In the genomic region with DNA sequence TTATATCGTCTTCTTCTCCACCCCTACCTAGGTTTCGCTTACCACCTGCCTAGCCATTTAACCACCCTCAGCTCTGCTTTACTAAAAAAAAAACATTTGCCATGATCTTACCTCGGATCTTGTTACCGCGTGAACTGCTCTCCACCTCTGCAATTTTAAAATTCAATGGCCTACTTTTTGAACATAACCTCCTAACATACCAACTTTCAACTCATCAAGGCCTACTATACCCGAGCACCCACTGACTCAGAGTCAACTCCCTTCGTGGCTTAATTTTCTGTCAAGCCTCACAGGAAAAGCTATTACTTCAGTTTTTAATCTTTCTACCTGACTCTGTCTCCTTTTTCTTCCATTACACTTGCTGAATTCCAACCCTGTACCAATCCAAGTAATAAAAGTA, we compare ENCODE assay signal across 33 cellular contexts.
"Had no signal": no experiment of that assay in that cellular context is flagged by ENCODE, and none has a peak within 500 bp of the region (broad histone marks: within the 10 kb centered on the region; RNA-seq: fewer than 3 reads in every experiment).

No MANE protein-coding gene starts in this region.

- DNase-seq: activated CD4-positive, alpha-beta memory T cell treated with anti-CD3 and anti-CD28 coated beads for 36 hours; activated CD4-positive, alpha-beta T cell treated with anti-CD3 and anti-CD28 coated beads for 36 hours; activated CD4-positive, alpha-beta T cell treated with anti-CD3 and anti-CD28 coated beads, Interleukin-2, amount 10 ng/mL, durations not matched to agents 24 days and 14 days; activated CD4-positive, CD25-positive, alpha-beta regulatory T cell; activated CD4-positive, CD25-positive, alpha-beta regulatory T cell treated with anti-CD3 and anti-CD28 coated beads, Interleukin-2, amount 50 U/mL, for 72 hours; activated CD8-positive, alpha-beta memory T cell treated with anti-CD3 and anti-CD28 coated beads, Interleukin-2, amount 10 ng/mL, durations not matched to agents 7 days and 5 days; activated CD8-positive, alpha-beta memory T cell treated with anti-CD3 and anti-CD28 coated beads, Interleukin-2, amount 50 U/mL, for 4 hours; activated CD8-positive, alpha-beta T cell treated with anti-CD3 and anti-CD28 coated beads, Interleukin-2, amount 10 ng/mL, durations not matched to agents 7 days and 5 days; activated effector memory CD4-positive, alpha-beta T cell treated with Interleukin-2 at 50 U/mL for 16 hours; activated gamma-delta T cell treated with Interleukin-2 at 50 U/mL for 16 hours; activated naive CD4-positive, alpha-beta T cell treated with anti-CD3 and anti-CD28 coated beads, Interleukin-2, amount 50 U/mL, for 16 hours; activated naive CD4-positive, alpha-beta T cell treated with Interleukin-2 at 50 U/mL for 16 hours; activated T-cell treated with anti-CD3 and anti-CD28 coated beads, Interleukin-2, amount 50 U/mL, for 4 hours; amniotic stem cell; anterior cingulate cortex; brain microvascular endothelial cell; cortex of kidney; dermis blood vessel endothelial cell; effector CD4-positive, alpha-beta T cell; effector memory CD8-positive, alpha-beta T cell; esophagus squamous epithelium; foreskin melanocyte; heart right ventricle; T-cell; T1000; WERI-Rb-1 had no signal

- H3K4me3 Mint-ChIP-seq: activated CD4-positive, alpha-beta memory T cell treated with anti-CD3 and anti-CD28 coated beads for 36 hours; activated CD4-positive, alpha-beta T cell treated with anti-CD3 and anti-CD28 coated beads for 36 hours; activated CD4-positive, alpha-beta T cell treated with anti-CD3 and anti-CD28 coated beads, Interleukin-2, amount 10 ng/mL, durations not matched to agents 24 days and 14 days; activated CD8-positive, alpha-beta memory T cell treated with anti-CD3 and anti-CD28 coated beads, Interleukin-2, amount 10 ng/mL, durations not matched to agents 7 days and 5 days; activated CD8-positive, alpha-beta T cell treated with anti-CD3 and anti-CD28 coated beads, Interleukin-2, amount 10 ng/mL, durations not matched to agents 7 days and 5 days; activated naive CD8-positive, alpha-beta T cell; activated T-cell treated with anti-CD3 and anti-CD28 coated beads, Interleukin-2, amount 50 U/mL, for 4 hours; activated T-helper 17 cell treated with anti-CD3 and anti-CD28 coated beads, Interleukin-2, amount 50 U/mL, for 72 hours; central memory CD8-positive, alpha-beta T cell; effector memory CD8-positive, alpha-beta T cell; T-cell; T-helper 1 cell treated with Interleukin-12 subunit alpha and Interleukin-12 subunit beta and Interleukin-4 antibody, amounts not matched to agents 30 μg/mL and 1 μg/mL, for 36 hours; T-helper 2 cell treated with Interferon-gamma antibody and Interleukin-4, amounts not matched to agents 5 μg/mL and 100 μg/mL, for 36 hours had no signal

- H3K9me3 ChIP-seq: esophagus squamous epithelium, gastroesophageal sphincter, heart right ventricle had no signal

- H3K9me3 Mint-ChIP-seq: activated CD4-positive, alpha-beta memory T cell treated with anti-CD3 and anti-CD28 coated beads for 36 hours; activated CD4-positive, alpha-beta T cell treated with anti-CD3 and anti-CD28 coated beads, Interleukin-2, amount 10 ng/mL, durations not matched to agents 24 days and 14 days; activated T-cell treated with anti-CD3 and anti-CD28 coated beads, Interleukin-2, amount 50 U/mL, for 4 hours; activated T-helper 17 cell treated with anti-CD3 and anti-CD28 coated beads, Interleukin-2, amount 50 U/mL, for 72 hours; central memory CD8-positive, alpha-beta T cell; effector memory CD8-positive, alpha-beta T cell; T-cell; T-helper 1 cell treated with Interleukin-12 subunit alpha and Interleukin-12 subunit beta and Interleukin-4 antibody, amounts not matched to agents 30 μg/mL and 1 μg/mL, for 36 hours; T-helper 2 cell treated with Interferon-gamma antibody and Interleukin-4, amounts not matched to agents 5 μg/mL and 100 μg/mL, for 36 hours had no signal

- H3K27me3 ChIP-seq: brain microvascular endothelial cell, esophagus squamous epithelium, gastroesophageal sphincter, heart right ventricle had no signal

- H3K27me3 Mint-ChIP-seq: activated CD4-positive, alpha-beta memory T cell treated with anti-CD3 and anti-CD28 coated beads for 36 hours; activated CD4-positive, alpha-beta T cell treated with anti-CD3 and anti-CD28 coated beads for 36 hours; activated CD4-positive, alpha-beta T cell treated with anti-CD3 and anti-CD28 coated beads, Interleukin-2, amount 10 ng/mL, durations not matched to agents 24 days and 14 days; activated CD8-positive, alpha-beta memory T cell treated with anti-CD3 and anti-CD28 coated beads, Interleukin-2, amount 10 ng/mL, durations not matched to agents 7 days and 5 days; activated naive CD8-positive, alpha-beta T cell; activated T-helper 17 cell treated with anti-CD3 and anti-CD28 coated beads, Interleukin-2, amount 50 U/mL, for 72 hours; central memory CD8-positive, alpha-beta T cell; effector memory CD8-positive, alpha-beta T cell; T-cell had no signal

- ATAC-seq: activated CD4-positive, alpha-beta T cell treated with anti-CD3 and anti-CD28 coated beads for 36 hours; activated CD8-positive, alpha-beta memory T cell treated with anti-CD3 and anti-CD28 coated beads, Interleukin-2, amount 10 ng/mL, durations not matched to agents 7 days and 5 days; activated CD8-positive, alpha-beta T cell treated with anti-CD3 and anti-CD28 coated beads, Interleukin-2, amount 10 ng/mL, durations not matched to agents 7 days and 5 days; activated T-cell treated with anti-CD3 and anti-CD28 coated beads, Interleukin-2, amount 50 U/mL, for 4 hours; activated T-helper 17 cell treated with anti-CD3 and anti-CD28 coated beads, Interleukin-2, amount 50 U/mL, for 72 hours; effector memory CD8-positive, alpha-beta T cell; gastroesophageal sphincter; heart right ventricle; T-cell had no signal

- H3K27ac Mint-ChIP-seq: activated CD4-positive, alpha-beta memory T cell treated with anti-CD3 and anti-CD28 coated beads for 36 hours; activated CD4-positive, alpha-beta T cell treated with anti-CD3 and anti-CD28 coated beads for 36 hours; activated CD4-positive, alpha-beta T cell treated with anti-CD3 and anti-CD28 coated beads, Interleukin-2, amount 10 ng/mL, durations not matched to agents 24 days and 14 days; activated CD8-positive, alpha-beta memory T cell treated with anti-CD3 and anti-CD28 coated beads, Interleukin-2, amount 10 ng/mL, durations not matched to agents 7 days and 5 days; activated CD8-positive, alpha-beta T cell treated with anti-CD3 and anti-CD28 coated beads, Interleukin-2, amount 10 ng/mL, durations not matched to agents 7 days and 5 days; activated naive CD8-positive, alpha-beta T cell; activated T-helper 17 cell treated with anti-CD3 and anti-CD28 coated beads, Interleukin-2, amount 50 U/mL, for 72 hours; T-cell; T-helper 1 cell treated with Interleukin-12 subunit alpha and Interleukin-12 subunit beta and Interleukin-4 antibody, amounts not matched to agents 30 μg/mL and 1 μg/mL, for 36 hours; T-helper 2 cell treated with Interferon-gamma antibody and Interleukin-4, amounts not matched to agents 5 μg/mL and 100 μg/mL, for 36 hours had no signal

- H3K4me1 ChIP-seq: esophagus squamous epithelium, gastroesophageal sphincter, heart right ventricle had no signal

- H3K4me1 Mint-ChIP-seq: T-cell had no signal

- H3K27ac ChIP-seq: brain microvascular endothelial cell, epithelial cell of prostate, esophagus squamous epithelium, gastroesophageal sphincter, heart right ventricle, WERI-Rb-1 had no signal
